8 cellular contexts compared by ENCODE assay signal in genomic region chr14:76917158-76917596, GRCh38.
DNase-seq lines count a peak whose midpoint lies in the region; ATAC-seq, FAIRE-seq and TF ChIP-seq lines count a peak whose summit lies in the region.

No MANE protein-coding gene starts in this region.

- peak overlapping the region; percentile 99 for H3K27ac Mint-ChIP-seq in HFFc6

- dilution Hi-C loops in endothelial cell of umbilical vein (cut with MboI; ENCODE audit: extremely low pct_ligation_motif_present, low sequenced_read_pairs), result no loop called here

- H3K36me3 Mint-ChIP-seq in HFFc6 (ENCODE audit: low read depth), result no peaks in the 10 kb centered on the region

- peak; percentile 87 for FAIRE-seq in endothelial cell of umbilical vein (lab: Jason Lieb, UNC)

- ATAC-seq in GM18870 (IDR thresholded peaks at IDR 0.05; ENCODE audit: unreplicated experiment) (no peak), HG03025 (IDR thresholded peaks at IDR 0.05; ENCODE audit: low FRiP score, unreplicated experiment) (no peak)

- no peak overlapping the region for H3K9ac ChIP-seq in OCI-LY3 (ENCODE audit: low read length)
- H3K9ac ChIP-seq in endothelial cell of umbilical vein (replicated peaks; ENCODE audit: extremely low read depth, insufficient read depth, low read length), result no peak overlapping the region

- H4K20me1 ChIP-seq in OCI-LY3 (ENCODE audit: insufficient read depth, low read length) (no peaks in the 10 kb centered on the region), endothelial cell of umbilical vein (replicated peaks; ENCODE audit: control insufficient read depth, extremely low read depth, insufficient read depth, low read length) (no peaks in the 10 kb centered on the region)

- DNase-seq in AG20443 (ENCODE audit: low spot score) (peak; percentile 60), HFFc6 (peak; percentile 80), endothelial cell of umbilical vein (ENCODE audit: low read depth, low spot score) (peak; percentile 75), myocyte (ENCODE audit: low read depth) (peak; percentile 90), GOT3 (lab: John Stamatoyannopoulos, UW) (no peak)

- H3K9me3 ChIP-seq in OCI-LY3 (ENCODE audit: insufficient read depth, low read length) (no peaks in the 10 kb centered on the region), endothelial cell of umbilical vein (replicated peaks; ENCODE audit: control insufficient read depth, insufficient read depth, low read length) (no peaks in the 10 kb centered on the region)

- BruUV-seq in endothelial cell of umbilical vein (replicated peaks; lab: Mats Ljungman, UMichigan), result no TSS peak

- peak; percentile 89 for TF ChIP-seq CTCF in HFFc6 (IDR thresholded peaks at IDR 0.05)
- peak; percentile 48 for TF ChIP-seq CTCF in OCI-LY3 (IDR thresholded peaks at IDR 0.05; ENCODE audit: low read depth, low read length)
- peak; percentile 71 to 89 for TF ChIP-seq CTCF in endothelial cell of umbilical vein (IDR thresholded peaks at IDR 0.05; ENCODE audit: extremely low read depth in 1 of 2, insufficient read depth in 1 of 2, low read depth in 1 of 2, low read length in 2 of 2)

- peaks cover 5% of the 10 kb centered on the region; the same call in 1 of the 2 replicates for H3K27me3 ChIP-seq in OCI-LY3 (ENCODE audit: low read depth, low read length)
- no peaks in the 10 kb centered on the region for H3K27me3 ChIP-seq in endothelial cell of umbilical vein (ENCODE audit: control insufficient read depth in 2 of 2, insufficient read depth in 2 of 2, low read length in 2 of 2)

- H3K4me3 Mint-ChIP-seq in HFFc6, result peak overlapping the region; percentile 78

- H3K9me1 ChIP-seq in endothelial cell of umbilical vein (replicated peaks; ENCODE audit: control insufficient read depth, extremely low read depth, insufficient read depth, low read length), result no peaks in the 10 kb centered on the region

- H2AFZ ChIP-seq in OCI-LY3 (ENCODE audit: low read depth, low read length), result no peak overlapping the region
- no peak overlapping the region for H2AFZ ChIP-seq in endothelial cell of umbilical vein (ENCODE audit: low read depth, low read length)

- H3K27ac ChIP-seq in OCI-LY3 (ENCODE audit: low read length) (no peak overlapping the region), endothelial cell of umbilical vein (ENCODE audit: insufficient read depth, low read depth, low read length) (peak overlapping the region; percentile 86)

- no peaks in the 10 kb centered on the region for H3K36me3 ChIP-seq in OCI-LY3 (replicated peaks; ENCODE audit: low read depth, low read length)
- H3K36me3 ChIP-seq in endothelial cell of umbilical vein (ENCODE audit: control insufficient read depth in 2 of 2, extremely low read depth in 1 of 2, insufficient read depth in 2 of 2, low read length in 2 of 2), result no peaks in the 10 kb centered on the region

- peaks cover 77% of the 10 kb centered on the region for H3K4me1 Mint-ChIP-seq in HFFc6 (ENCODE audit: low read depth)

- H3K4me2 ChIP-seq in OCI-LY3 (ENCODE audit: low read length) (no peak overlapping the region), endothelial cell of umbilical vein (ENCODE audit: insufficient read depth, low read length) (no peak overlapping the region)

- CTCF ChIA-PET in endothelial cell of umbilical vein (lab: Charles Lee), result interaction anchor here (0.6 to 4.9 kb wide), 22 partner anchors 25 to 183 kb away, joined by 3 to 51 read pairs (median 8); partner anchors contain the start of gene IRF2BPL

- no peaks in the 10 kb centered on the region; the same call in 1 of the 2 replicates for H3K27me3 Mint-ChIP-seq in HFFc6 (ENCODE audit: insufficient read depth)

- POLR2A ChIA-PET in endothelial cell of umbilical vein (lab: Charles Lee), result interaction anchor here (0.5 to 0.6 kb wide), 2 partner anchors 33 to 672 kb away, joined by 4 to 7 read pairs; no protein-coding TSS in a partner anchor

- H3K4me1 ChIP-seq in OCI-LY3 (ENCODE audit: low read length), result peaks cover 36% of the 10 kb centered on the region
- peaks cover 34% of the 10 kb centered on the region for H3K4me1 ChIP-seq in endothelial cell of umbilical vein (ENCODE audit: control insufficient read depth, extremely low read depth, insufficient read depth, low read length)

- no peaks in the 10 kb centered on the region for H3K9me3 Mint-ChIP-seq in HFFc6

- intact Hi-C loops in endothelial cell of umbilical vein (cut with micrococcal nuclease), result no loop called here

- H3K79me2 ChIP-seq in OCI-LY3 (ENCODE audit: low read length) (no peaks in the 10 kb centered on the region), endothelial cell of umbilical vein (ENCODE audit: control insufficient read depth, insufficient read depth, low read length) (no peaks in the 10 kb centered on the region)

- TF ChIP-seq POLR2A in endothelial cell of umbilical vein (IDR thresholded peaks at IDR 0.05; ENCODE audit: low read depth, low read length), result no peak

- no peak overlapping the region for H3K4me3 ChIP-seq in OCI-LY3 (ENCODE audit: low read length)
- H3K4me3 ChIP-seq in endothelial cell of umbilical vein (replicated peaks in 1 of 3; ENCODE audit: insufficient read depth in 1 of 3, low read depth in 1 of 3, low read length in 3 of 3), result no peak overlapping the region

TF ChIP-seq in endothelial cell of umbilical vein, 7 proteins besides CTCF, POLR2A, EP300 and RAD21:
- TF ChIP-seq POLR2AphosphoS5 (IDR thresholded peaks at IDR 0.05; ENCODE audit: insufficient read depth, low read depth, low read length) (no peak), EZH2 (IDR thresholded peaks at IDR 0.05; ENCODE audit: borderline replicate concordance, low read depth, low read length, severe bottlenecking) (no peak), MYC (IDR thresholded peaks at IDR 0.05; ENCODE audit: low read depth, low read length) (no peak), MAX (IDR thresholded peaks at IDR 0.05; ENCODE audit: insufficient read depth, insufficient read length) (no peak), GATA2 (IDR thresholded peaks at IDR 0.05; ENCODE audit: insufficient read depth, insufficient read length, low read depth, low read length) (no peak), FOS (IDR thresholded peaks at IDR 0.05; ENCODE audit: borderline replicate concordance, insufficient read depth, low read length) (no peak), JUN (IDR thresholded peaks at IDR 0.05; ENCODE audit: borderline replicate concordance, insufficient read depth, insufficient read length, low read depth) (no peak)
